In the genomic region with DNA sequence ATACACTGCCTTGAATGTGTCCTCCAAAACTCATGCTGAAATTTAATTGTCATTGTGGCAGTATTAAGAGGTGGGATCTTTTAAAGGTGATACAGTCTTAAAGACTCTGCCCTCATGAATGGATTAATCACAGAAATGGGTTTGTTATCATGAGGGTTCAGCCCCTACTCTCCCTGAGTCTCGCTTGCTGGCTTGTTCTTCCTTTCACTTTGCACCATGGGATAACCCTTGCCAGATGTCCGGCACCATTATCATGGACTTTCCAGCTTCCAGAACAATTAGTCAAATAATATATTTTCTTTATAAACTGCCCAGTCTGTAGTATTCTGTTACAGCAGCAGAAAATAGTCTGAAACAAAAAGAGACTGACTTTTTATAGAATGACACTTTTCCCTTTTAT, we compare ENCODE assay signal across 20 cellular contexts.
"Had no signal": no experiment of that assay in that cellular context is flagged by ENCODE, and none has a peak within 500 bp of the region (broad histone marks: within the 10 kb centered on the region; RNA-seq: fewer than 3 reads in every experiment).

No MANE protein-coding gene starts in this region.

- H3K36me3 Mint-ChIP-seq: activated CD8-positive, alpha-beta memory T cell treated with anti-CD3 and anti-CD28 coated beads, Interleukin-2, amount 10 ng/mL, durations not matched to agents 7 days and 5 days; stimulated activated memory B cell treated with anti-CD40 and anti-IgM and Interleukin-4, amounts not matched to agents 10 μg/mL and 1 μg/mL and 100 μg/mL, for 72 hours had no signal

- H3K4me3 Mint-ChIP-seq: activated CD4-positive, alpha-beta T cell treated with anti-CD3 and anti-CD28 coated beads, Interleukin-2, amount 10 ng/mL, durations not matched to agents 7 days and 5 days; activated CD8-positive, alpha-beta memory T cell treated with anti-CD3 and anti-CD28 coated beads, Interleukin-2, amount 10 ng/mL, durations not matched to agents 7 days and 5 days; activated CD8-positive, alpha-beta T cell treated with anti-CD3 and anti-CD28 coated beads for 36 hours; activated naive CD8-positive, alpha-beta T cell treated with anti-CD3 and anti-CD28 coated beads, Interleukin-2, amount 50 U/mL, for 24 hours; dendritic cell treated with granulocyte-macrophage colony-stimulating factor and Interleukin-4, amounts not matched to agents 40 ng/mL and 50 ng/mL, for 4 days; nephron progenitor cell; stimulated activated memory B cell treated with anti-CD40 and anti-IgM and Interleukin-4, amounts not matched to agents 10 μg/mL and 1 μg/mL and 100 μg/mL, for 72 hours; T-helper 1 cell treated with Interleukin-12 subunit alpha and Interleukin-12 subunit beta and Interleukin-4 antibody, amounts not matched to agents 30 μg/mL and 1 μg/mL, for 36 hours had no signal

- H3K9me3 ChIP-seq: esophagus squamous epithelium, uterus had no signal

- H3K9ac ChIP-seq: parathyroid adenoma had no signal

- H3K9me3 Mint-ChIP-seq: activated CD4-positive, alpha-beta T cell treated with anti-CD3 and anti-CD28 coated beads, Interleukin-2, amount 10 ng/mL, durations not matched to agents 7 days and 5 days; activated CD8-positive, alpha-beta T cell treated with anti-CD3 and anti-CD28 coated beads for 36 hours; activated naive CD8-positive, alpha-beta T cell treated with anti-CD3 and anti-CD28 coated beads, Interleukin-2, amount 50 U/mL, for 24 hours; dendritic cell treated with granulocyte-macrophage colony-stimulating factor and Interleukin-4, amounts not matched to agents 40 ng/mL and 50 ng/mL, for 4 days; nephron progenitor cell; stimulated activated memory B cell treated with anti-CD40 and anti-IgM and Interleukin-4, amounts not matched to agents 10 μg/mL and 1 μg/mL and 100 μg/mL, for 72 hours; T-helper 1 cell treated with Interleukin-12 subunit alpha and Interleukin-12 subunit beta and Interleukin-4 antibody, amounts not matched to agents 30 μg/mL and 1 μg/mL, for 36 hours had no signal

- H3K4me1 ChIP-seq: esophagus squamous epithelium, uterus had no signal

- H3K27me3 Mint-ChIP-seq: activated CD8-positive, alpha-beta memory T cell treated with anti-CD3 and anti-CD28 coated beads, Interleukin-2, amount 10 ng/mL, durations not matched to agents 7 days and 5 days; activated CD8-positive, alpha-beta T cell treated with anti-CD3 and anti-CD28 coated beads for 36 hours; activated naive CD8-positive, alpha-beta T cell treated with anti-CD3 and anti-CD28 coated beads, Interleukin-2, amount 50 U/mL, for 24 hours; dendritic cell treated with granulocyte-macrophage colony-stimulating factor and Interleukin-4, amounts not matched to agents 40 ng/mL and 50 ng/mL, for 4 days; stimulated activated memory B cell treated with anti-CD40 and anti-IgM and Interleukin-4, amounts not matched to agents 10 μg/mL and 1 μg/mL and 100 μg/mL, for 72 hours had no signal

- H3K79me2 ChIP-seq: parathyroid adenoma had no signal

- H3K4me3 ChIP-seq: esophagus squamous epithelium, uterus had no signal

- H3K27me3 ChIP-seq: esophagus squamous epithelium, heart left ventricle, uterus had no signal

- H3K27ac ChIP-seq: esophagus squamous epithelium, heart left ventricle, parathyroid adenoma, uterus had no signal

- H2AFZ ChIP-seq: parathyroid adenoma had no signal

- DNase-seq: activated CD4-positive, alpha-beta T cell treated with anti-CD3 and anti-CD28 coated beads, Interleukin-2, amount 10 ng/mL, durations not matched to agents 7 days and 5 days; activated CD8-positive, alpha-beta memory T cell treated with anti-CD3 and anti-CD28 coated beads, Interleukin-2, amount 10 ng/mL, durations not matched to agents 7 days and 5 days; activated CD8-positive, alpha-beta T cell treated with anti-CD3 and anti-CD28 coated beads for 36 hours; activated effector memory CD4-positive, alpha-beta T cell treated with anti-CD3 and anti-CD28 coated beads, Interleukin-2, amount 50 U/mL, for 16 hours; activated naive CD4-positive, alpha-beta T cell treated with anti-CD3 and anti-CD28 coated beads, Interleukin-2, amount 50 U/mL, for 16 hours; activated naive CD8-positive, alpha-beta T cell treated with anti-CD3 and anti-CD28 coated beads, Interleukin-2, amount 50 U/mL, for 24 hours; activated T-cell treated with anti-CD3 and anti-CD28 coated beads for 4 hours; effector memory CD4-positive, alpha-beta T cell; esophagus squamous epithelium; heart left ventricle; left colon; nephron progenitor cell; right cardiac atrium; T1000; trophoblast cell; uterus had no signal

- H3K27ac Mint-ChIP-seq: activated CD4-positive, alpha-beta T cell treated with anti-CD3 and anti-CD28 coated beads, Interleukin-2, amount 10 ng/mL, durations not matched to agents 7 days and 5 days; activated CD8-positive, alpha-beta memory T cell treated with anti-CD3 and anti-CD28 coated beads, Interleukin-2, amount 10 ng/mL, durations not matched to agents 7 days and 5 days; activated CD8-positive, alpha-beta T cell treated with anti-CD3 and anti-CD28 coated beads for 36 hours; activated naive CD8-positive, alpha-beta T cell treated with anti-CD3 and anti-CD28 coated beads, Interleukin-2, amount 50 U/mL, for 24 hours; dendritic cell treated with granulocyte-macrophage colony-stimulating factor and Interleukin-4, amounts not matched to agents 40 ng/mL and 50 ng/mL, for 4 days; nephron progenitor cell; stimulated activated memory B cell treated with anti-CD40 and anti-IgM and Interleukin-4, amounts not matched to agents 10 μg/mL and 1 μg/mL and 100 μg/mL, for 72 hours; T-helper 1 cell treated with Interleukin-12 subunit alpha and Interleukin-12 subunit beta and Interleukin-4 antibody, amounts not matched to agents 30 μg/mL and 1 μg/mL, for 36 hours had no signal

- H3K36me3 ChIP-seq: esophagus squamous epithelium, heart left ventricle, uterus had no signal
